Comparison of ENCODE assay signal across 8 cellular contexts in genomic region chr2:111478335-111478734, GRCh38.
DNase-seq lines count a peak whose midpoint lies in the region; ATAC-seq and TF ChIP-seq lines count a peak whose summit lies in the region.
"Not testable (repeated sequence)": the region's sequence is repeated elsewhere in the genome, so short reads cannot be mapped to it uniquely, and the experiment has no call there.

No MANE protein-coding gene starts in this region.

- not testable (repeated sequence) for H3K4me3 ChIP-seq in BJ (ENCODE audit: low read depth, low read length); OCI-LY1 (ENCODE audit: low read depth, low read length, poor library complexity, severe bottlenecking); adipocyte (ENCODE audit: low read length)

- not testable (repeated sequence) for ATAC-seq in T-helper 17 cell; foreskin keratinocyte; stimulated activated naive B cell treated with anti-CD40 and anti-IgM and Interleukin-4, amounts not matched to agents 10 μg/mL and 1 μg/mL and 100 μg/mL, for 72 hours (replicated peaks)

- TF ChIP-seq CTCF in BJ (IDR thresholded peaks at IDR 0.05; ENCODE audit: insufficient read depth, low read depth, low read length): peak; percentile 9; the same call in 1 of the 2 replicates
- TF ChIP-seq CTCF in OCI-LY1 (IDR thresholded peaks at IDR 0.05; ENCODE audit: low read length): not testable (repeated sequence)
- TF ChIP-seq CTCF in foreskin keratinocyte (conservative IDR thresholded peaks at IDR 0.05): peak; percentile 5
- peak; percentile 25 for TF ChIP-seq CTCF in osteocyte (IDR thresholded peaks at IDR 0.05)

- not testable (repeated sequence) for H4K20me1 ChIP-seq in OCI-LY1 (ENCODE audit: insufficient read depth, low read length)

- not testable (repeated sequence) for H3K27me3 ChIP-seq in BJ (ENCODE audit: control insufficient read depth, insufficient read depth, low read length); OCI-LY1 (ENCODE audit: insufficient read depth, low read length); adipocyte (replicated peaks; ENCODE audit: control insufficient read depth, insufficient read depth, low read length); foreskin keratinocyte

- not testable (repeated sequence) for H3K79me2 ChIP-seq in OCI-LY1 (ENCODE audit: insufficient read depth, low read length)

- H3K36me3 ChIP-seq in BJ (ENCODE audit: control insufficient read depth, insufficient read depth, low read length); OCI-LY1 (ENCODE audit: insufficient read depth, low read length); adipocyte (ENCODE audit: control insufficient read depth, insufficient read depth, low read length, severe bottlenecking): not testable (repeated sequence)

- POLR2A ChIA-PET in BJ (lab: Charles Lee): not testable (repeated sequence)

- intact Hi-C loops in activated T-helper 1 cell treated with anti-CD3 and anti-CD28 coated beads, Interleukin-12 subunit alpha, Interleukin-12 subunit beta, Interleukin-2, Interleukin-4 antibody, amounts not matched to agents 30 ng/mL and 10 ng/mL and 1 ng/mL, durations not matched to agents 14 hours and 24 hours and 36 hours (cut with micrococcal nuclease): loop anchor here (10.0 kb wide), 1 partner anchor 364 kb away; no protein-coding TSS in a partner anchor

- H3K4me3 Mint-ChIP-seq in T-helper 17 cell; osteocyte (ENCODE audit: unreplicated experiment): not testable (repeated sequence)
- peak overlapping the region; percentile 58 for H3K4me3 Mint-ChIP-seq in activated T-helper 1 cell treated with anti-CD3 and anti-CD28 coated beads, Interleukin-12 subunit alpha, Interleukin-12 subunit beta, Interleukin-2, Interleukin-4 antibody, amounts not matched to agents 30 ng/mL and 10 ng/mL and 1 ng/mL, durations not matched to agents 14 hours and 24 hours and 36 hours
- peak overlapping the region in 1 of 2 donors; percentile 80 for H3K4me3 Mint-ChIP-seq in stimulated activated naive B cell treated with anti-CD40 and anti-IgM and Interleukin-4, amounts not matched to agents 10 μg/mL and 1 μg/mL and 100 μg/mL, for 72 hours

- H3K9me2 ChIP-seq in OCI-LY1 (ENCODE audit: low read depth, low read length): not testable (repeated sequence)

- CTCF ChIA-PET in BJ (lab: Yijun Ruan, JAX): not testable (repeated sequence)

- not testable (repeated sequence) for DNase-seq in BJ (ENCODE audit: low read depth); T-helper 17 cell; activated T-helper 1 cell treated with anti-CD3 and anti-CD28 coated beads, Interleukin-12 subunit alpha, Interleukin-12 subunit beta, Interleukin-2, Interleukin-4 antibody, amounts not matched to agents 30 ng/mL and 10 ng/mL and 1 ng/mL, durations not matched to agents 14 hours and 24 hours and 36 hours (ENCODE audit: low spot score); foreskin keratinocyte; osteocyte (ENCODE audit: extremely low spot score, unreplicated experiment); stimulated activated naive B cell treated with anti-CD40 and anti-IgM and Interleukin-4, amounts not matched to agents 10 μg/mL and 1 μg/mL and 100 μg/mL, for 72 hours
- DNase-seq in adipocyte (ENCODE audit: low read depth): peak; percentile 12

- peak overlapping the region; percentile 49 for H3K9ac ChIP-seq in OCI-LY1 (ENCODE audit: low read length)
- H3K9ac ChIP-seq in adipocyte (ENCODE audit: low read length): not testable (repeated sequence)

- not testable (repeated sequence) for H3K4me1 Mint-ChIP-seq in T-helper 17 cell
- H3K4me1 Mint-ChIP-seq in activated T-helper 1 cell treated with anti-CD3 and anti-CD28 coated beads, Interleukin-12 subunit alpha, Interleukin-12 subunit beta, Interleukin-2, Interleukin-4 antibody, amounts not matched to agents 30 ng/mL and 10 ng/mL and 1 ng/mL, durations not matched to agents 14 hours and 24 hours and 36 hours (ENCODE audit: low read depth): peaks cover 33% of the 10 kb centered on the region
- H3K4me1 Mint-ChIP-seq in osteocyte (ENCODE audit: unreplicated experiment): peaks cover 24% of the 10 kb centered on the region
- H3K4me1 Mint-ChIP-seq in stimulated activated naive B cell treated with anti-CD40 and anti-IgM and Interleukin-4, amounts not matched to agents 10 μg/mL and 1 μg/mL and 100 μg/mL, for 72 hours: peaks cover 23 to 43% of the 10 kb centered on the region in 2 donors

- H3K27ac Mint-ChIP-seq in T-helper 17 cell: peak overlapping the region; percentile 56
- peak overlapping the region; percentile 94 for H3K27ac Mint-ChIP-seq in activated T-helper 1 cell treated with anti-CD3 and anti-CD28 coated beads, Interleukin-12 subunit alpha, Interleukin-12 subunit beta, Interleukin-2, Interleukin-4 antibody, amounts not matched to agents 30 ng/mL and 10 ng/mL and 1 ng/mL, durations not matched to agents 14 hours and 24 hours and 36 hours
- H3K27ac Mint-ChIP-seq in osteocyte (ENCODE audit: unreplicated experiment): not testable (repeated sequence)
- H3K27ac Mint-ChIP-seq in stimulated activated naive B cell treated with anti-CD40 and anti-IgM and Interleukin-4, amounts not matched to agents 10 μg/mL and 1 μg/mL and 100 μg/mL, for 72 hours: peak overlapping the region; percentile 97

- peak overlapping the region; percentile 55; the same call in 1 of the 2 replicates for H3K4me2 ChIP-seq in OCI-LY1 (ENCODE audit: low read length)

- H3K27ac ChIP-seq in OCI-LY1 (ENCODE audit: low read depth, low read length, poor library complexity, severe bottlenecking): peak overlapping the region; percentile 94
- not testable (repeated sequence) for H3K27ac ChIP-seq in foreskin keratinocyte

- not testable (repeated sequence) for H3F3A ChIP-seq in OCI-LY1 (ENCODE audit: insufficient read depth, low read length)

- H3K9me3 Mint-ChIP-seq in activated T-helper 1 cell treated with anti-CD3 and anti-CD28 coated beads, Interleukin-12 subunit alpha, Interleukin-12 subunit beta, Interleukin-2, Interleukin-4 antibody, amounts not matched to agents 30 ng/mL and 10 ng/mL and 1 ng/mL, durations not matched to agents 14 hours and 24 hours and 36 hours; osteocyte (ENCODE audit: unreplicated experiment); stimulated activated naive B cell treated with anti-CD40 and anti-IgM and Interleukin-4, amounts not matched to agents 10 μg/mL and 1 μg/mL and 100 μg/mL, for 72 hours: not testable (repeated sequence)

- H3K36me3 Mint-ChIP-seq in T-helper 17 cell (ENCODE audit: low read depth); osteocyte (ENCODE audit: unreplicated experiment); stimulated activated naive B cell treated with anti-CD40 and anti-IgM and Interleukin-4, amounts not matched to agents 10 μg/mL and 1 μg/mL and 100 μg/mL, for 72 hours: not testable (repeated sequence)
- peaks cover 13% of the 10 kb centered on the region for H3K36me3 Mint-ChIP-seq in activated T-helper 1 cell treated with anti-CD3 and anti-CD28 coated beads, Interleukin-12 subunit alpha, Interleukin-12 subunit beta, Interleukin-2, Interleukin-4 antibody, amounts not matched to agents 30 ng/mL and 10 ng/mL and 1 ng/mL, durations not matched to agents 14 hours and 24 hours and 36 hours (ENCODE audit: low read depth)

- not testable (repeated sequence) for H3K9me3 ChIP-seq in OCI-LY1 (ENCODE audit: low read length); T-helper 17 cell (ENCODE audit: control insufficient read depth, low read length, poor library complexity, severe bottlenecking); adipocyte (ENCODE audit: control insufficient read depth, low read length)

- H3K4me1 ChIP-seq in OCI-LY1 (ENCODE audit: insufficient read depth, low read length, severe bottlenecking): peaks cover 88% of the 10 kb centered on the region
- not testable (repeated sequence) for H3K4me1 ChIP-seq in adipocyte (ENCODE audit: control insufficient read depth, insufficient read depth, low read length); foreskin keratinocyte

- not testable (repeated sequence) for H2AFZ ChIP-seq in OCI-LY1 (ENCODE audit: low read length)

- not testable (repeated sequence) for H3K27me3 Mint-ChIP-seq in T-helper 17 cell; activated T-helper 1 cell treated with anti-CD3 and anti-CD28 coated beads, Interleukin-12 subunit alpha, Interleukin-12 subunit beta, Interleukin-2, Interleukin-4 antibody, amounts not matched to agents 30 ng/mL and 10 ng/mL and 1 ng/mL, durations not matched to agents 14 hours and 24 hours and 36 hours (ENCODE audit: insufficient read depth); osteocyte (ENCODE audit: unreplicated experiment); stimulated activated naive B cell treated with anti-CD40 and anti-IgM and Interleukin-4, amounts not matched to agents 10 μg/mL and 1 μg/mL and 100 μg/mL, for 72 hours
